8 cellular contexts compared by ENCODE assay signal in genomic region chr1:26290416-26291261, GRCh38. TPM values are rescaled to one million over a fixed set of nuclear protein-coding genes. Genes with fewer than 3 reads are reported as not detected.
DNase-seq lines count a peak whose midpoint lies in the region; ATAC-seq and TF ChIP-seq lines count a peak whose summit lies in the region.

No MANE protein-coding gene starts in this region.

- ATAC-seq in HG02588 (IDR thresholded peaks at IDR 0.05; ENCODE audit: unreplicated experiment): no peak
- no peak for ATAC-seq in GM18861 (IDR thresholded peaks at IDR 0.05; ENCODE audit: unreplicated experiment)

- H3K27ac Mint-ChIP-seq in dendritic cell treated with granulocyte-macrophage colony-stimulating factor and Interleukin-4, amounts not matched to agents 40 ng/mL and 50 ng/mL, for 4 days: peak overlapping the region; percentile 94
- no peak overlapping the region for H3K27ac Mint-ChIP-seq in nephron progenitor cell
- no peak overlapping the region for H3K27ac Mint-ChIP-seq in mesothelial cell of epicardium

- H3K9me3 Mint-ChIP-seq in dendritic cell treated with granulocyte-macrophage colony-stimulating factor and Interleukin-4, amounts not matched to agents 40 ng/mL and 50 ng/mL, for 4 days: no peaks in the 10 kb centered on the region
- H3K9me3 Mint-ChIP-seq in nephron progenitor cell (no peaks in the 10 kb centered on the region), mesothelial cell of epicardium (no peaks in the 10 kb centered on the region)

- H3K4me1 ChIP-seq in mammary epithelial cell (ENCODE audit: insufficient read depth, low read length): no peaks in the 10 kb centered on the region

- TF ChIP-seq CTCF in nephron progenitor cell (IDR thresholded peaks at IDR 0.05): no peak
- no peak for TF ChIP-seq CTCF in mesothelial cell of epicardium (IDR thresholded peaks at IDR 0.05; ENCODE audit: unreplicated experiment)
- no peak for TF ChIP-seq CTCF in mammary epithelial cell (conservative IDR thresholded peaks at IDR 0.05 in 1 of 2, IDR thresholded peaks at IDR 0.05 in 1 of 2; ENCODE audit: extremely low read depth in 1 of 2, insufficient read depth in 1 of 2, low read depth in 1 of 2, low read length in 2 of 2)

- peak overlapping the region; percentile 51 for H3K4me3 Mint-ChIP-seq in dendritic cell treated with granulocyte-macrophage colony-stimulating factor and Interleukin-4, amounts not matched to agents 40 ng/mL and 50 ng/mL, for 4 days
- H3K4me3 Mint-ChIP-seq in nephron progenitor cell: peak overlapping the region; percentile 15
- H3K4me3 Mint-ChIP-seq in mesothelial cell of epicardium: no peak overlapping the region

- no TSS peak for BruUV-seq in mammary epithelial cell (replicated peaks; lab: Mats Ljungman, UMichigan)

- CTCF ChIA-PET in mammary epithelial cell (lab: Charles Lee; ENCODE audit: low non-redundant PET): no interaction called here

- H3K79me2 ChIP-seq in mammary epithelial cell (ENCODE audit: insufficient read depth, low read length): no peaks in the 10 kb centered on the region

- no peak overlapping the region for H2AFZ ChIP-seq in mammary epithelial cell (ENCODE audit: low read depth, low read length)

- no peaks in the 10 kb centered on the region for H3K27me3 ChIP-seq in mammary epithelial cell (ENCODE audit: insufficient read depth, low read length)

- H3K4me2 ChIP-seq in mammary epithelial cell (ENCODE audit: insufficient read depth, low read depth, low read length): no peak overlapping the region

- H3K36me3 Mint-ChIP-seq in dendritic cell treated with granulocyte-macrophage colony-stimulating factor and Interleukin-4, amounts not matched to agents 40 ng/mL and 50 ng/mL, for 4 days (ENCODE audit: low read depth): peaks cover 39% of the 10 kb centered on the region
- H3K36me3 Mint-ChIP-seq in nephron progenitor cell (ENCODE audit: low read depth) (peaks cover 19% of the 10 kb centered on the region), mesothelial cell of epicardium (peaks cover 2% of the 10 kb centered on the region)

- intact Hi-C loops in dendritic cell treated with granulocyte-macrophage colony-stimulating factor and Interleukin-4, amounts not matched to agents 40 ng/mL and 50 ng/mL, for 4 days (cut with micrococcal nuclease): no loop called here
- intact Hi-C loops in mammary epithelial cell (cut with micrococcal nuclease): no loop called here

- H3K27ac ChIP-seq in mammary epithelial cell (ENCODE audit: insufficient read depth, low read depth, low read length): no peak overlapping the region

- H3K36me3 ChIP-seq in mammary epithelial cell (ENCODE audit: insufficient read depth, low read length): no peaks in the 10 kb centered on the region

- dilution Hi-C loops in mammary epithelial cell (cut with HindIII; ENCODE audit: low sequenced_read_pairs): no loop called here

- H4K20me1 ChIP-seq in mammary epithelial cell (ENCODE audit: insufficient read depth, low read length): no peaks in the 10 kb centered on the region

- peaks cover 76% of the 10 kb centered on the region for H3K4me1 Mint-ChIP-seq in dendritic cell treated with granulocyte-macrophage colony-stimulating factor and Interleukin-4, amounts not matched to agents 40 ng/mL and 50 ng/mL, for 4 days (ENCODE audit: low read depth)
- H3K4me1 Mint-ChIP-seq in nephron progenitor cell (peaks cover 82% of the 10 kb centered on the region), mesothelial cell of epicardium (no peaks in the 10 kb centered on the region)

- no peak overlapping the region for H3K9ac ChIP-seq in mammary epithelial cell (ENCODE audit: insufficient read depth, low read length)

- WGBS in mammary epithelial cell (ENCODE audit: low coverage, missing lambda C conversion rate): 95% methylated on average over 8 of the region's 17 CpGs

- peak; percentile 75 for DNase-seq in CMK (ENCODE audit: low read depth)
- DNase-seq in NAMALWA (ENCODE audit: low spot score): peak; percentile 80
- peak; percentile 12 for DNase-seq in nephron progenitor cell
- DNase-seq in mesothelial cell of epicardium (ENCODE audit: low spot score in 2 of 2, unreplicated experiment in 2 of 2): no peak
- no peak for DNase-seq in mammary epithelial cell

- in situ Hi-C loops in mammary epithelial cell (cut with MboI; ENCODE audit: low sequenced_read_pairs in 2 of 2): loop anchor here in 1 of 2 donors (25.0 kb wide), 2 partner anchors 97 to 403 kb away; partner anchors contain the start of gene PAQR7

- H3K27me3 Mint-ChIP-seq in dendritic cell treated with granulocyte-macrophage colony-stimulating factor and Interleukin-4, amounts not matched to agents 40 ng/mL and 50 ng/mL, for 4 days: no peaks in the 10 kb centered on the region
- H3K27me3 Mint-ChIP-seq in nephron progenitor cell (ENCODE audit: low read depth, poor library complexity) (no peaks in the 10 kb centered on the region), mesothelial cell of epicardium (ENCODE audit: low read depth) (no peaks in the 10 kb centered on the region)

- H3K4me3 ChIP-seq in mammary epithelial cell (replicated peaks in 1 of 3; ENCODE audit: insufficient read depth in 1 of 3, low read depth in 2 of 3, low read length in 3 of 3): no peak overlapping the region

- H3K9me3 ChIP-seq in mammary epithelial cell (replicated peaks; ENCODE audit: insufficient read depth, low read length): no peaks in the 10 kb centered on the region

RNA-seq across cellular contexts. Expression of gene SH3BGRL3, which starts 10.8 kb away (rescaled TPM):
- total RNA-seq in mesothelial cell of epicardium (35.6 to 37.4 TPM (median 36.3 TPM) in 3 replicates), mammary epithelial cell (100 to 1,000 TPM in 1 of 2 donors, 10 to 100 TPM in 1; 15.8 to 497 TPM)
- 235 TPM for polyA plus RNA-seq in mammary epithelial cell
- polyA minus RNA-seq in mammary epithelial cell: 653 TPM

RNA-seq across cellular contexts. Expression of gene UBXN11, which starts 15.8 kb away (rescaled TPM):
- total RNA-seq in mesothelial cell of epicardium (28.3 to 29.6 TPM (median 29.6 TPM) in 3 replicates), mammary epithelial cell (10 to 100 TPM in 1 of 2 donors, 1 to 10 TPM in 1; 6.2 to 12.9 TPM)
- polyA plus RNA-seq in mammary epithelial cell: 8.5 TPM
- polyA minus RNA-seq in mammary epithelial cell: 4.5 TPM

RNA-seq across cellular contexts. Expression of gene CD52, which starts 27.1 kb away (rescaled TPM):
- 1.1 to 1.9 TPM (median 1.6 TPM) in 3 replicates for total RNA-seq in mesothelial cell of epicardium
- total RNA-seq in mammary epithelial cell: not detected
- 0.27 TPM for polyA plus RNA-seq in mammary epithelial cell
- not detected for polyA minus RNA-seq in mammary epithelial cell

RNA-seq across cellular contexts. Expression of gene CEP85, which starts 56.6 kb away (rescaled TPM):
- total RNA-seq in mesothelial cell of epicardium: 18.2 to 22.7 TPM (median 20.3 TPM) in 3 replicates
- total RNA-seq in mammary epithelial cell: 10 to 100 TPM; 14.3 to 16.9 TPM
- 16.7 TPM for polyA plus RNA-seq in mammary epithelial cell
- polyA minus RNA-seq in mammary epithelial cell: 26.8 TPM

Comparison
In these comparisons a context has a peak if more than half of its experiments do, and no peak if none do; other contexts are left out.
1. DNase-seq: peak in CMK (single experiment), NAMALWA (single experiment) and nephron progenitor cell (single experiment); none in mesothelial cell of epicardium (0 of 2) and mammary epithelial cell (single experiment).